7 cellular contexts compared by ENCODE assay signal in genomic region chr3:17558565-17558964, GRCh38.
"Had no signal": no experiment of that assay in that cellular context is flagged by ENCODE, and none has a peak within 500 bp of the region (broad histone marks: within the 10 kb centered on the region; RNA-seq: fewer than 3 reads in every experiment).

No MANE protein-coding gene starts in this region.

- FAIRE-seq: G401.6, GM12891, GM12892, GM18507, GM19239 had no signal

- DNase-seq: GDM1, GF-D8 had no signal
